ENCODE assay signal across 20 cellular contexts in the genomic region with DNA sequence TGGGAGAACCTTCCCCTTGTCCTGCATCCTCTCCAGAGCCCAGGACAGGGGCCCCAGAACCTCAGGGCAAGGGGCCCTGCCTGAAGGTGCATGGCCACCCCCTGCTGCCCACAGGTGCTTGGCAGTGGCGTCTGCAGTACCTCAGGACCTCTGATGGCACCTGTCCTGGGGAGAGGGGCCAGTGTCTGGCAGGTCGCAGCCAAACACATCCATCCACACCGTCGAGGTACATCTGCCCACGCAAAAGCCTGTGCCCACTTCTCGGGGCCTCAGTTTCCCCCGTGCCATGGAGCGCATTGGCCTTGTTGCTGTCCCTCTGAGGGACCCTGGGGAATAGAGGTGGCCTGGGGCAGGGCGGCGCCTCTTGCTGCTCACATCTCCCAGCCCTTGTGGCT. TPM values are rescaled to one million over a fixed set of nuclear protein-coding genes. Genes with fewer than 3 reads are reported as not detected.
DNase-seq lines count a peak whose midpoint lies in the region; ATAC-seq and TF ChIP-seq lines count a peak whose summit lies in the region.
"Had no signal": no experiment of that assay in that cellular context is flagged by ENCODE, and none has a peak within 500 bp of the region (broad histone marks: within the 10 kb centered on the region; RNA-seq: fewer than 3 reads in every experiment).

No MANE protein-coding gene starts in this region.

- H3K4me1 ChIP-seq in endodermal cell (ENCODE audit: control insufficient read depth, insufficient read depth, low read length), result no peaks in the 10 kb centered on the region
- H3K4me1 ChIP-seq in neutrophil (ENCODE audit: control insufficient read depth in 1 of 2, insufficient read depth in 1 of 2, low read depth in 1 of 2, low read length in 1 of 2), result peaks cover 36 to 40% of the 10 kb centered on the region in 2 experiments
- peaks cover 10% of the 10 kb centered on the region for H3K4me1 ChIP-seq in CD8-positive, alpha-beta T cell (ENCODE audit: insufficient read depth, low read length)

- no peak for DNase-seq in CD14-positive monocyte (ENCODE audit: low spot score)
- DNase-seq in HFFc6, result no peak
- no peak for DNase-seq in endodermal cell
- DNase-seq in cerebellum (ENCODE audit: low spot score), result no peak
- no peak for DNase-seq in CD8-positive, alpha-beta T cell
- DNase-seq: Calu3, EL, IMR-90, Kasumi-1, MG63, NCI-H1048, NCI-H1436, NCI-H2029, NCI-H345, NCI-H524 treated with DMSO at 0.1 percent for 48 hours, SHP77 treated with DMSO at 0.1 percent for 48 hours had no signal

- H3K9me3 ChIP-seq in endodermal cell (ENCODE audit: control insufficient read depth, low read length), result no peaks in the 10 kb centered on the region
- no peaks in the 10 kb centered on the region for H3K9me3 ChIP-seq in neutrophil
- H3K9me3 ChIP-seq in CD8-positive, alpha-beta T cell (ENCODE audit: low read length), result no peaks in the 10 kb centered on the region
- H3K9me3 ChIP-seq: MG63 had no signal

- H3K27me3 ChIP-seq in endodermal cell (ENCODE audit: control insufficient read depth, insufficient read depth, low read length, poor library complexity, severe bottlenecking) (no peaks in the 10 kb centered on the region), neutrophil (peaks cover 6% of the 10 kb centered on the region)
- no peaks in the 10 kb centered on the region for H3K27me3 ChIP-seq in CD8-positive, alpha-beta T cell (ENCODE audit: insufficient read depth, low read length)
- H3K27me3 ChIP-seq: MG63 had no signal

- TF ChIP-seq CTCF in CD14-positive monocyte (IDR thresholded peaks at IDR 0.05), result no peak
- TF ChIP-seq CTCF in HFFc6 (IDR thresholded peaks at IDR 0.05), result no peak
- no peak for TF ChIP-seq CTCF in endodermal cell (conservative IDR thresholded peaks at IDR 0.05)
- no peak for TF ChIP-seq CTCF in neutrophil (IDR thresholded peaks at IDR 0.05)
- TF ChIP-seq CTCF in CD8-positive, alpha-beta T cell (IDR thresholded peaks at IDR 0.05), result no peak

- no peak for ATAC-seq in HG02610 (IDR thresholded peaks at IDR 0.05; ENCODE audit: unreplicated experiment)
- ATAC-seq in CD8-positive, alpha-beta T cell, result no peak
- no peak for ATAC-seq in GM18907 (IDR thresholded peaks at IDR 0.05; ENCODE audit: unreplicated experiment)

- peaks cover 5 to 9% (median 5%) of the 10 kb centered on the region in 3 donors for H3K27me3 Mint-ChIP-seq in CD14-positive monocyte (ENCODE audit: low read depth in 3 of 3)
- H3K27me3 Mint-ChIP-seq in HFFc6 (ENCODE audit: insufficient read depth), result peaks cover 15% of the 10 kb centered on the region
- no peaks in the 10 kb centered on the region for H3K27me3 Mint-ChIP-seq in endodermal cell (ENCODE audit: insufficient read depth)
- H3K27me3 Mint-ChIP-seq in CD8-positive, alpha-beta T cell (ENCODE audit: low read depth), result no peaks in the 10 kb centered on the region

- H3K4me3 Mint-ChIP-seq in CD14-positive monocyte, result no peak overlapping the region
- no peak overlapping the region for H3K4me3 Mint-ChIP-seq in HFFc6
- H3K4me3 Mint-ChIP-seq in endodermal cell, result no peak overlapping the region
- no peak overlapping the region for H3K4me3 Mint-ChIP-seq in CD8-positive, alpha-beta T cell
- H3K4me3 Mint-ChIP-seq: CD4-positive, alpha-beta memory T cell had no signal

- WGBS in endodermal cell (ENCODE audit: insufficient coverage in 1 of 2, insufficient read length in 1 of 2), 2 experiments, result 57 to 83% methylated on average over 8 to 10 of the region's 10 CpGs

- POLR2A ChIA-PET in CD8-positive, alpha-beta T cell (lab: Charles Lee), result no interaction called here

- H3K27ac Mint-ChIP-seq in CD14-positive monocyte (peak overlapping the region in 4 of 7 donors; percentile 1 to 81 (median 46)), HFFc6 (peak overlapping the region; percentile 54), endodermal cell (peak overlapping the region; percentile 25)
- no peak overlapping the region for H3K27ac Mint-ChIP-seq in CD8-positive, alpha-beta T cell

- H3K36me3 Mint-ChIP-seq in CD14-positive monocyte, result peaks cover 32 to 65% of the 10 kb centered on the region in 2 donors
- H3K36me3 Mint-ChIP-seq in HFFc6 (ENCODE audit: low read depth), result peaks cover 14% of the 10 kb centered on the region; the same call in 1 of the 2 replicates
- H3K36me3 Mint-ChIP-seq in endodermal cell (ENCODE audit: low read depth), result peaks cover 9% of the 10 kb centered on the region
- H3K36me3 Mint-ChIP-seq in CD8-positive, alpha-beta T cell, result peaks cover 20% of the 10 kb centered on the region

- peaks cover 28% of the 10 kb centered on the region for H3K4me1 Mint-ChIP-seq in CD14-positive monocyte
- H3K4me1 Mint-ChIP-seq in HFFc6 (ENCODE audit: low read depth), result peaks cover 17% of the 10 kb centered on the region
- H3K4me1 Mint-ChIP-seq in endodermal cell, result no peaks in the 10 kb centered on the region
- H3K4me1 Mint-ChIP-seq in CD8-positive, alpha-beta T cell (ENCODE audit: low read depth), result peaks cover 26% of the 10 kb centered on the region

- no peak overlapping the region for H3K27ac ChIP-seq in endodermal cell (ENCODE audit: low read depth, low read length)
- peak overlapping the region; percentile 45 for H3K27ac ChIP-seq in neutrophil
- H3K27ac ChIP-seq in CD8-positive, alpha-beta T cell (ENCODE audit: low read depth, low read length), result no peak overlapping the region

- intact Hi-C loops in CD14-positive monocyte (cut with micrococcal nuclease), result no loop called here
- intact Hi-C loops in CD8-positive, alpha-beta T cell (cut with DNase I, micrococcal nuclease), result no loop called here

- CTCF ChIA-PET in CD8-positive, alpha-beta T cell (lab: Charles Lee), result no interaction called here

- H3K36me3 ChIP-seq in endodermal cell (ENCODE audit: control insufficient read depth, insufficient read depth, low read length), result peaks cover 5% of the 10 kb centered on the region
- peaks cover 75% of the 10 kb centered on the region for H3K36me3 ChIP-seq in neutrophil
- no peaks in the 10 kb centered on the region for H3K36me3 ChIP-seq in CD8-positive, alpha-beta T cell (ENCODE audit: insufficient read depth, low read length)

- no peak overlapping the region for H3K9ac ChIP-seq in endodermal cell (ENCODE audit: extremely low read depth, low read length, poor library complexity, severe bottlenecking)

- H3K4me3 ChIP-seq in endodermal cell (ENCODE audit: low read length) (no peak overlapping the region), neutrophil (ENCODE audit: low read depth in 1 of 2, low read length in 1 of 2) (no peak overlapping the region)
- no peak overlapping the region for H3K4me3 ChIP-seq in CD8-positive, alpha-beta T cell (ENCODE audit: low read depth, low read length)
- H3K4me3 ChIP-seq: MG63 had no signal

- peaks cover 0 to 16% (median 4%) of the 10 kb centered on the region in 7 donors for H3K9me3 Mint-ChIP-seq in CD14-positive monocyte
- peaks cover 11% of the 10 kb centered on the region; the same call in 1 of the 2 replicates for H3K9me3 Mint-ChIP-seq in HFFc6
- peaks cover 77% of the 10 kb centered on the region for H3K9me3 Mint-ChIP-seq in endodermal cell
- H3K9me3 Mint-ChIP-seq in CD8-positive, alpha-beta T cell, result peaks cover 5% of the 10 kb centered on the region

RNA-seq across cellular contexts. Expression of gene MAP2K3, which starts 9.3 kb away (rescaled TPM):
- polyA plus RNA-seq in CD14-positive monocyte, result 100 to 1,000 TPM; 107 to 166 TPM
- 100 to 1,000 TPM; 177 to 221 (median 184) TPM for total RNA-seq in HFFc6 (2021; fragmentation: NEBNext Ultra II Directional; extraction: Animal tissue kit (Norgen Biotek cat#: 25700))
- total RNA-seq in endodermal cell (10 to 100 TPM; 31.6 to 37.6 TPM), cerebellum (4.8 TPM)
- 18.6 TPM for polyA plus RNA-seq in endodermal cell (2013, experiment 1 of 2)
- polyA plus RNA-seq in endodermal cell (2013, experiment 2 of 2), result 17.7 TPM
- total RNA-seq in CD8-positive, alpha-beta T cell, result 10 to 100 TPM; 59.9 to 63.8 TPM

RNA-seq across cellular contexts. Expression of gene NATD1, which starts 40.6 kb away (rescaled TPM):
- polyA plus RNA-seq in CD14-positive monocyte, result 1 to 10 TPM; 3.0 to 3.8 TPM
- total RNA-seq in HFFc6 (2021; fragmentation: NEBNext Ultra II Directional; extraction: Animal tissue kit (Norgen Biotek cat#: 25700)), result 1 to 10 TPM; 3.7 to 7.9 (median 4.1) TPM
- total RNA-seq in endodermal cell (10 to 100 TPM; 12.2 to 17.2 TPM), cerebellum (2.4 TPM)
- 15.2 TPM for polyA plus RNA-seq in endodermal cell (2013, experiment 1 of 2)
- 13.7 TPM for polyA plus RNA-seq in endodermal cell (2013, experiment 2 of 2)
- total RNA-seq in CD8-positive, alpha-beta T cell, result 1 to 10 TPM; 6.3 to 6.6 TPM
